19 cellular contexts compared by ENCODE assay signal in the genomic region with DNA sequence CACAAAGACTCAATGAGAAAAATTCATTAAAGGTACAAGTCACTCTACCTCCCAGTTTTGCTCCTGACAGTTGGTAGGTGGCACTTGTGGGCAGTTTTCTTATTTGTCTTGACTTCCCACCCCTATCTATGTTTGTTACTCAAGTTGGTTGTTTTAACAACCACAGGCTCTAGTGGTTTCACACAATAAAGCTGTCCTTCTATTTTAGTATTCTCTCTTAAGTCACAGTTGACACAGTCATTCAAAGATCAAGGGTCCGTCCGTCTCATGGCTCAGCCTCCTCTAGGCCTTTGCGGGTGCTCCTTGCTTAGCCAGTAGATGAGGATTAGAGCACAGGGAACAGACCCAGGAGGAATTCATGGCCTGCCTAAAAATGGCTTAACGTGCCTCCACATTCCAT.
DNase-seq lines count a peak whose midpoint lies in the region; ATAC-seq and TF ChIP-seq lines count a peak whose summit lies in the region.
"Had no signal": no experiment of that assay in that cellular context is flagged by ENCODE, and none has a peak within 500 bp of the region (broad histone marks: within the 10 kb centered on the region; RNA-seq: fewer than 3 reads in every experiment).

No MANE protein-coding gene starts in this region.

- no peak for TF ChIP-seq RAD21 in IMR-90 (IDR thresholded peaks at IDR 0.05; ENCODE audit: low read length)

- no peak for TF ChIP-seq POLR2A in IMR-90 (IDR thresholded peaks at IDR 0.05; ENCODE audit: low read depth, low read length)

- H4K5ac ChIP-seq in IMR-90 (ENCODE audit: low read depth, low read length): no peak overlapping the region

- no peak overlapping the region for H3K27ac Mint-ChIP-seq in activated CD4-positive, alpha-beta T cell treated with anti-CD3 and anti-CD28 coated beads, Interleukin-2, amount 10 ng/mL, durations not matched to agents 24 days and 14 days
- H3K27ac Mint-ChIP-seq in immature natural killer cell: peak overlapping the region in 1 of 6 donors; percentile 12
- no peak overlapping the region for H3K27ac Mint-ChIP-seq in CD4-positive, alpha-beta memory T cell
- H3K27ac Mint-ChIP-seq in activated T-helper 2 cell treated with anti-CD3 and anti-CD28 coated beads, Interferon-gamma antibody, Interleukin-2, Interleukin-4, amounts not matched to agents 10 μg/mL and 5 μg/mL and 100 μg/mL, durations not matched to agents 14 hours and 24 hours and 36 hours: no peak overlapping the region
- H3K27ac Mint-ChIP-seq: activated CD8-positive, alpha-beta T cell treated with anti-CD3 and anti-CD28 coated beads for 36 hours; activated naive CD4-positive, alpha-beta T cell treated with anti-CD3 and anti-CD28 coated beads for 36 hours had no signal

- H3K79me1 ChIP-seq in IMR-90 (ENCODE audit: low read depth in 1 of 2, low read length in 2 of 2): no peaks in the 10 kb centered on the region

- intact Hi-C loops in activated CD4-positive, alpha-beta T cell treated with anti-CD3 and anti-CD28 coated beads, Interleukin-2, amount 10 ng/mL, durations not matched to agents 24 days and 14 days (cut with micrococcal nuclease): no loop called here
- intact Hi-C loops in IMR-90 (cut with micrococcal nuclease): no loop called here
- intact Hi-C loops in upper lobe of right lung (cut with DNase I): no loop called here
- intact Hi-C loops in CD4-positive, alpha-beta memory T cell (cut with micrococcal nuclease): no loop called here
- intact Hi-C loops in activated T-helper 2 cell treated with anti-CD3 and anti-CD28 coated beads, Interferon-gamma antibody, Interleukin-2, Interleukin-4, amounts not matched to agents 10 μg/mL and 5 μg/mL and 100 μg/mL, durations not matched to agents 14 hours and 24 hours and 36 hours (cut with micrococcal nuclease): no loop called here

- H3K4me1 Mint-ChIP-seq in activated CD4-positive, alpha-beta T cell treated with anti-CD3 and anti-CD28 coated beads, Interleukin-2, amount 10 ng/mL, durations not matched to agents 24 days and 14 days: no peaks in the 10 kb centered on the region
- H3K4me1 Mint-ChIP-seq in immature natural killer cell: peaks cover 14 to 29% of the 10 kb centered on the region in 2 donors
- H3K4me1 Mint-ChIP-seq in CD4-positive, alpha-beta memory T cell: no peaks in the 10 kb centered on the region
- no peaks in the 10 kb centered on the region for H3K4me1 Mint-ChIP-seq in activated T-helper 2 cell treated with anti-CD3 and anti-CD28 coated beads, Interferon-gamma antibody, Interleukin-2, Interleukin-4, amounts not matched to agents 10 μg/mL and 5 μg/mL and 100 μg/mL, durations not matched to agents 14 hours and 24 hours and 36 hours (ENCODE audit: low read depth)
- H3K4me1 Mint-ChIP-seq: central memory CD8-positive, alpha-beta T cell had no signal

- H2AK9ac ChIP-seq in IMR-90 (replicated peaks; ENCODE audit: low read depth, low read length, poor library complexity): no peak overlapping the region

- in situ Hi-C loops in IMR-90 (cut with MboI; ENCODE audit: low sequenced_read_pairs): no loop called here

- H3K4me3 ChIP-seq in IMR-90 (ENCODE audit: insufficient read depth, low read depth, low read length): no peak overlapping the region
- no peak overlapping the region for H3K4me3 ChIP-seq in upper lobe of right lung
- no peak overlapping the region for H3K4me3 ChIP-seq in CD4-positive, alpha-beta memory T cell (ENCODE audit: low read length in 2 of 2)
- H3K4me3 ChIP-seq: heart right ventricle, vagina had no signal

- dilution Hi-C loops in IMR-90 (cut with HindIII; ENCODE audit: low sequenced_read_pairs, unreplicated experiment): no loop called here

- H3K9me3 Mint-ChIP-seq in activated CD4-positive, alpha-beta T cell treated with anti-CD3 and anti-CD28 coated beads, Interleukin-2, amount 10 ng/mL, durations not matched to agents 24 days and 14 days: no peaks in the 10 kb centered on the region
- peaks cover 0 to 2% (median 0%) of the 10 kb centered on the region in 6 donors for H3K9me3 Mint-ChIP-seq in immature natural killer cell
- no peaks in the 10 kb centered on the region for H3K9me3 Mint-ChIP-seq in CD4-positive, alpha-beta memory T cell
- H3K9me3 Mint-ChIP-seq in activated T-helper 2 cell treated with anti-CD3 and anti-CD28 coated beads, Interferon-gamma antibody, Interleukin-2, Interleukin-4, amounts not matched to agents 10 μg/mL and 5 μg/mL and 100 μg/mL, durations not matched to agents 14 hours and 24 hours and 36 hours: no peaks in the 10 kb centered on the region
- H3K9me3 Mint-ChIP-seq: activated CD8-positive, alpha-beta T cell treated with anti-CD3 and anti-CD28 coated beads for 36 hours; activated naive CD4-positive, alpha-beta T cell treated with anti-CD3 and anti-CD28 coated beads for 36 hours; central memory CD8-positive, alpha-beta T cell had no signal

- H3K27ac ChIP-seq in IMR-90 (ENCODE audit: insufficient read depth, low read length): no peak overlapping the region
- no peak overlapping the region for H3K27ac ChIP-seq in upper lobe of right lung
- no peak overlapping the region for H3K27ac ChIP-seq in CD4-positive, alpha-beta memory T cell (ENCODE audit: low read depth, low read length)
- H3K27ac ChIP-seq: heart right ventricle, vagina had no signal

- no peak overlapping the region for H2BK5ac ChIP-seq in IMR-90 (ENCODE audit: low read depth, low read length, poor library complexity, severe bottlenecking)

- DNase-seq in activated CD4-positive, alpha-beta T cell treated with anti-CD3 and anti-CD28 coated beads, Interleukin-2, amount 10 ng/mL, durations not matched to agents 24 days and 14 days: peak; percentile 33
- DNase-seq in activated CD4-positive, alpha-beta T cell treated with anti-CD3 and anti-CD28 coated beads, Interleukin-2, amount 50 U/mL, for 4 hours: no peak
- no peak for DNase-seq in IMR-90
- peak; percentile 28 to 48 (median 37) for DNase-seq in immature natural killer cell
- DNase-seq in upper lobe of right lung: no peak
- DNase-seq in CD4-positive, alpha-beta memory T cell: no peak
- no peak for DNase-seq in activated T-helper 2 cell treated with anti-CD3 and anti-CD28 coated beads, Interferon-gamma antibody, Interleukin-2, Interleukin-4, amounts not matched to agents 10 μg/mL and 5 μg/mL and 100 μg/mL, durations not matched to agents 14 hours and 24 hours and 36 hours (ENCODE audit: low spot score)
- DNase-seq: activated CD8-positive, alpha-beta T cell treated with anti-CD3 and anti-CD28 coated beads for 36 hours; activated naive CD4-positive, alpha-beta T cell treated with anti-CD3 and anti-CD28 coated beads for 36 hours; activated T-cell treated with anti-CD3 and anti-CD28 coated beads, Interleukin-2, amount 50 U/mL, for 1 hour; anterior cingulate cortex; heart right ventricle; left ventricle myocardium superior; NCI-H146; NCI-H69; PC-3 had no signal

- H3K4me3 Mint-ChIP-seq in activated CD4-positive, alpha-beta T cell treated with anti-CD3 and anti-CD28 coated beads, Interleukin-2, amount 10 ng/mL, durations not matched to agents 24 days and 14 days: no peak overlapping the region
- peak overlapping the region in 3 of 5 donors; percentile 10 to 59 (median 13) for H3K4me3 Mint-ChIP-seq in immature natural killer cell
- H3K4me3 Mint-ChIP-seq in CD4-positive, alpha-beta memory T cell: no peak overlapping the region
- H3K4me3 Mint-ChIP-seq in activated T-helper 2 cell treated with anti-CD3 and anti-CD28 coated beads, Interferon-gamma antibody, Interleukin-2, Interleukin-4, amounts not matched to agents 10 μg/mL and 5 μg/mL and 100 μg/mL, durations not matched to agents 14 hours and 24 hours and 36 hours (ENCODE audit: low read depth): no peak overlapping the region
- H3K4me3 Mint-ChIP-seq: activated CD8-positive, alpha-beta T cell treated with anti-CD3 and anti-CD28 coated beads for 36 hours; activated naive CD4-positive, alpha-beta T cell treated with anti-CD3 and anti-CD28 coated beads for 36 hours; central memory CD8-positive, alpha-beta T cell had no signal

- no peak overlapping the region for H3K56ac ChIP-seq in IMR-90 (ENCODE audit: extremely low read depth, insufficient read depth, low read length)

- no peak overlapping the region for H4K91ac ChIP-seq in IMR-90 (ENCODE audit: insufficient read depth, low read depth, low read length)

- no peak overlapping the region for H2AK5ac ChIP-seq in IMR-90 (ENCODE audit: low read depth, low read length)

- POLR2A ChIA-PET in IMR-90 (lab: Charles Lee; ENCODE audit: unreplicated experiment): no interaction called here
- POLR2A ChIA-PET in CD4-positive, alpha-beta memory T cell (lab: Charles Lee; ENCODE audit: partially characterized antibody): no interaction called here

- ATAC-seq in IMR-90 (ENCODE audit: low read depth) (no peak), upper lobe of right lung (peak; percentile 16), HG02884 (IDR thresholded peaks at IDR 0.05; ENCODE audit: unreplicated experiment) (no peak)
- ATAC-seq: activated CD8-positive, alpha-beta T cell treated with anti-CD3 and anti-CD28 coated beads for 36 hours; heart right ventricle; left ventricle myocardium superior; PC-3 had no signal

- H2AFZ ChIP-seq in IMR-90 (replicated peaks; ENCODE audit: low read length, poor library complexity): peak overlapping the region; percentile 23

- H3K23ac ChIP-seq in IMR-90 (ENCODE audit: low read depth, low read length): no peak overlapping the region

- no peak overlapping the region for H3K4me2 ChIP-seq in IMR-90 (ENCODE audit: low read depth, low read length)

- H2BK120ac ChIP-seq in IMR-90 (ENCODE audit: low read depth, low read length): no peak overlapping the region

- H3K36me3 Mint-ChIP-seq in activated CD4-positive, alpha-beta T cell treated with anti-CD3 and anti-CD28 coated beads, Interleukin-2, amount 10 ng/mL, durations not matched to agents 24 days and 14 days (ENCODE audit: low read depth): no peaks in the 10 kb centered on the region
- H3K36me3 Mint-ChIP-seq in immature natural killer cell: peaks cover 0 to 5% (median 0%) of the 10 kb centered on the region in 3 donors
- no peaks in the 10 kb centered on the region for H3K36me3 Mint-ChIP-seq in CD4-positive, alpha-beta memory T cell
- no peaks in the 10 kb centered on the region for H3K36me3 Mint-ChIP-seq in activated T-helper 2 cell treated with anti-CD3 and anti-CD28 coated beads, Interferon-gamma antibody, Interleukin-2, Interleukin-4, amounts not matched to agents 10 μg/mL and 5 μg/mL and 100 μg/mL, durations not matched to agents 14 hours and 24 hours and 36 hours (ENCODE audit: low read depth)

- H3K18ac ChIP-seq in IMR-90 (ENCODE audit: low read depth, low read length): no peak overlapping the region

- no peak overlapping the region for H3K14ac ChIP-seq in IMR-90 (replicated peaks; ENCODE audit: low read depth, low read length)

- TF ChIP-seq CTCF in IMR-90 (conservative IDR thresholded peaks at IDR 0.05; ENCODE audit: low read depth, low read length) (no peak), upper lobe of right lung (IDR thresholded peaks at IDR 0.05) (no peak)

- no peak overlapping the region; the same call in 2 of the 3 replicates for H2BK15ac ChIP-seq in IMR-90 (ENCODE audit: low read depth, low read length)

- H3K4ac ChIP-seq in IMR-90 (ENCODE audit: low read depth, low read length): no peak overlapping the region

- CTCF ChIA-PET in IMR-90 (lab: Yijun Ruan, JAX): interaction anchor here (0.7 kb wide), 1 partner anchor 213 kb away, joined by 3 read pairs; no protein-coding TSS in a partner anchor
- CTCF ChIA-PET in CD4-positive, alpha-beta memory T cell (lab: Charles Lee; ENCODE audit: partially characterized antibody): no interaction called here

- no peaks in the 10 kb centered on the region for H3K27me3 ChIP-seq in IMR-90 (ENCODE audit: control insufficient read depth, insufficient read depth, low read length)
- no peaks in the 10 kb centered on the region for H3K27me3 ChIP-seq in upper lobe of right lung
- H3K27me3 ChIP-seq in CD4-positive, alpha-beta memory T cell (ENCODE audit: insufficient read depth, low read length): no peaks in the 10 kb centered on the region
- H3K27me3 ChIP-seq: heart right ventricle, vagina had no signal

- no peaks in the 10 kb centered on the region for H4K20me1 ChIP-seq in IMR-90 (ENCODE audit: insufficient read depth, low read length)

- no TSS peak for BruUV-seq in IMR-90 (replicated peaks; lab: Mats Ljungman, UMichigan)

- H3K36me3 ChIP-seq in IMR-90 (ENCODE audit: control insufficient read depth, insufficient read depth, low read length): no peaks in the 10 kb centered on the region
- no peaks in the 10 kb centered on the region for H3K36me3 ChIP-seq in upper lobe of right lung
- H3K36me3 ChIP-seq in CD4-positive, alpha-beta memory T cell (ENCODE audit: insufficient read depth, low read length): no peaks in the 10 kb centered on the region
- H3K36me3 ChIP-seq: heart right ventricle, vagina had no signal

- H3K9me3 ChIP-seq in IMR-90 (ENCODE audit: control insufficient read depth, insufficient read depth, low read length) (no peaks in the 10 kb centered on the region), upper lobe of right lung (no peaks in the 10 kb centered on the region)
- H3K9me3 ChIP-seq in CD4-positive, alpha-beta memory T cell (ENCODE audit: control insufficient read depth in 1 of 2, low read length in 2 of 2): no peaks in the 10 kb centered on the region
- H3K9me3 ChIP-seq: heart right ventricle, vagina had no signal

- no peak overlapping the region for H4K8ac ChIP-seq in IMR-90 (ENCODE audit: low read depth in 2 of 2, low read length in 2 of 2)

- no peak overlapping the region for H3K9ac ChIP-seq in IMR-90 (ENCODE audit: low read depth, low read length)

- no peaks in the 10 kb centered on the region for H3K27me3 Mint-ChIP-seq in activated CD4-positive, alpha-beta T cell treated with anti-CD3 and anti-CD28 coated beads, Interleukin-2, amount 10 ng/mL, durations not matched to agents 24 days and 14 days
- peaks cover 2 to 5% (median 3%) of the 10 kb centered on the region in 3 donors for H3K27me3 Mint-ChIP-seq in immature natural killer cell (ENCODE audit: low read depth in 3 of 3)
- H3K27me3 Mint-ChIP-seq in CD4-positive, alpha-beta memory T cell: no peaks in the 10 kb centered on the region
- H3K27me3 Mint-ChIP-seq in activated T-helper 2 cell treated with anti-CD3 and anti-CD28 coated beads, Interferon-gamma antibody, Interleukin-2, Interleukin-4, amounts not matched to agents 10 μg/mL and 5 μg/mL and 100 μg/mL, durations not matched to agents 14 hours and 24 hours and 36 hours (ENCODE audit: low read depth): peaks cover 1% of the 10 kb centered on the region
- H3K27me3 Mint-ChIP-seq: central memory CD8-positive, alpha-beta T cell had no signal

- WGBS in IMR-90 (ENCODE audit: extremely low coverage in 2 of 2, insufficient read length in 1 of 2), 2 experiments: 100% methylated on average over 2 of the region's 4 CpGs; no CpG with 5 or more reads in 1 of the 2 experiments

- no peaks in the 10 kb centered on the region for H3K4me1 ChIP-seq in IMR-90 (ENCODE audit: control insufficient read depth, insufficient read depth, low read length)
- no peaks in the 10 kb centered on the region for H3K4me1 ChIP-seq in upper lobe of right lung
- no peaks in the 10 kb centered on the region for H3K4me1 ChIP-seq in CD4-positive, alpha-beta memory T cell (ENCODE audit: insufficient read depth, low read length)
- H3K4me1 ChIP-seq: heart right ventricle, vagina had no signal

- no peak overlapping the region for H2BK20ac ChIP-seq in IMR-90 (ENCODE audit: low read depth, low read length)

- no peaks in the 10 kb centered on the region; the same call in 1 of the 2 replicates for H3K9me1 ChIP-seq in IMR-90 (ENCODE audit: insufficient read depth, low read length)

Comparison
In these comparisons a context has a peak if more than half of its experiments do, and no peak if none do; other contexts are left out.
1. DNase-seq: peak in activated CD4-positive, alpha-beta T cell treated with anti-CD3 and anti-CD28 coated beads, Interleukin-2, amount 10 ng/mL, durations not matched to agents 24 days and 14 days (single experiment) and immature natural killer cell (3 of 3); none in activated CD4-positive, alpha-beta T cell treated with anti-CD3 and anti-CD28 coated beads, Interleukin-2, amount 50 U/mL, for 4 hours (0 of 2), IMR-90 (single experiment), upper lobe of right lung (single experiment), CD4-positive, alpha-beta memory T cell (0 of 5) and activated T-helper 2 cell treated with anti-CD3 and anti-CD28 coated beads, Interferon-gamma antibody, Interleukin-2, Interleukin-4, amounts not matched to agents 10 μg/mL and 5 μg/mL and 100 μg/mL, durations not matched to agents 14 hours and 24 hours and 36 hours (single experiment).
2. H3K4me3 Mint-ChIP-seq: peak in immature natural killer cell (3 of 5); none in activated CD4-positive, alpha-beta T cell treated with anti-CD3 and anti-CD28 coated beads, Interleukin-2, amount 10 ng/mL, durations not matched to agents 24 days and 14 days (single experiment), CD4-positive, alpha-beta memory T cell (0 of 8) and activated T-helper 2 cell treated with anti-CD3 and anti-CD28 coated beads, Interferon-gamma antibody, Interleukin-2, Interleukin-4, amounts not matched to agents 10 μg/mL and 5 μg/mL and 100 μg/mL, durations not matched to agents 14 hours and 24 hours and 36 hours (single experiment).